19 cellular contexts compared by ENCODE assay signal in genomic region chr9:113901196-113901818, GRCh38. TPM values are rescaled to one million over a fixed set of nuclear protein-coding genes. Genes with fewer than 3 reads are reported as not detected.
DNase-seq lines count a peak whose midpoint lies in the region; ATAC-seq and TF ChIP-seq lines count a peak whose summit lies in the region.
"Had no signal": no experiment of that assay in that cellular context is flagged by ENCODE, and none has a peak within 500 bp of the region (broad histone marks: within the 10 kb centered on the region; RNA-seq: fewer than 3 reads in every experiment).

No MANE protein-coding gene starts in this region.

- no peaks in the 10 kb centered on the region for H3K9me2 ChIP-seq in hepatocyte (replicated peaks; ENCODE audit: insufficient read depth)

- H3K36me3 Mint-ChIP-seq in brain (peaks cover 92% of the 10 kb centered on the region), mesothelial cell of epicardium (peaks cover 71% of the 10 kb centered on the region), type B pancreatic cell (peaks cover 45% of the 10 kb centered on the region)

- no peaks in the 10 kb centered on the region for H3K36me3 ChIP-seq in hepatocyte (replicated peaks; ENCODE audit: insufficient read depth, low read depth)
- H3K36me3 ChIP-seq: breast epithelium, lower lobe of right lung had no signal

- ATAC-seq in GM19397 (IDR thresholded peaks at IDR 0.05; ENCODE audit: unreplicated experiment) = no peak
- ATAC-seq: lower lobe of right lung; naive thymus-derived CD8-positive, alpha-beta T cell had no signal

- peaks cover 92% of the 10 kb centered on the region for H3K79me2 ChIP-seq in hepatocyte

- H3K4me3 ChIP-seq in hepatocyte = no peak overlapping the region
- H3K4me3 ChIP-seq: breast epithelium, lower lobe of right lung had no signal

- no peak overlapping the region for H3K4me2 ChIP-seq in hepatocyte

- H3K27ac ChIP-seq in hepatocyte = no peak overlapping the region
- H3K27ac ChIP-seq: lower lobe of right lung had no signal

- peaks cover 17% of the 10 kb centered on the region for H3K4me1 Mint-ChIP-seq in brain
- H3K4me1 Mint-ChIP-seq in mesothelial cell of epicardium = peaks cover 7% of the 10 kb centered on the region
- H3K4me1 Mint-ChIP-seq in type B pancreatic cell (ENCODE audit: unreplicated experiment) = peaks cover 12% of the 10 kb centered on the region

- no peaks in the 10 kb centered on the region for H3K9me3 ChIP-seq in hepatocyte (ENCODE audit: low read depth)

- no peaks in the 10 kb centered on the region for H4K20me1 ChIP-seq in hepatocyte (ENCODE audit: insufficient read depth, poor library complexity, severe bottlenecking)

- no peaks in the 10 kb centered on the region for H3K27me3 ChIP-seq in hepatocyte
- H3K27me3 ChIP-seq: breast epithelium had no signal

- H3K27me3 Mint-ChIP-seq in brain = peaks cover 3% of the 10 kb centered on the region
- no peaks in the 10 kb centered on the region for H3K27me3 Mint-ChIP-seq in mesothelial cell of epicardium (ENCODE audit: low read depth)
- H3K27me3 Mint-ChIP-seq in type B pancreatic cell = no peaks in the 10 kb centered on the region
- H3K27me3 Mint-ChIP-seq: activated naive CD8-positive, alpha-beta T cell; dendritic cell treated with granulocyte-macrophage colony-stimulating factor and Interleukin-4, amounts not matched to agents 40 ng/mL and 50 ng/mL, for 4 days; progenitor cell of endocrine pancreas had no signal

- TF ChIP-seq CTCF in brain (conservative IDR thresholded peaks at IDR 0.05) (no peak), mesothelial cell of epicardium (IDR thresholded peaks at IDR 0.05; ENCODE audit: unreplicated experiment) (no peak), type B pancreatic cell (conservative IDR thresholded peaks at IDR 0.05) (no peak), hepatocyte (IDR thresholded peaks at IDR 0.05; ENCODE audit: poor library complexity) (no peak)

- WGBS in hepatocyte (ENCODE audit: low lambda C conversion rate, missing lambda C conversion rate) = 89% methylated on average over 19 of the region's 19 CpGs

- H3K4me1 ChIP-seq in hepatocyte (ENCODE audit: insufficient read depth) = no peaks in the 10 kb centered on the region
- H3K4me1 ChIP-seq: lower lobe of right lung had no signal

- DNase-seq in activated CD8-positive, alpha-beta memory T cell treated with anti-CD3 and anti-CD28 coated beads for 24 hours = peak; percentile 28
- DNase-seq in activated CD8-positive, alpha-beta memory T cell treated with anti-CD3 and anti-CD28 coated beads, Interleukin-2, amount 50 U/mL, for 48 hours = no peak
- DNase-seq in mesothelial cell of epicardium (ENCODE audit: low spot score in 2 of 2, unreplicated experiment in 2 of 2) = no peak
- DNase-seq in type B pancreatic cell (ENCODE audit: extremely low spot score, unreplicated experiment) = no peak
- no peak for DNase-seq in hepatocyte (ENCODE audit: low spot score)
- no peak for DNase-seq in SKM-1 (lab: John Stamatoyannopoulos, UW; ENCODE audit: unreplicated experiment)
- DNase-seq: activated CD4-positive, alpha-beta T cell treated with anti-CD3 and anti-CD28 coated beads, Interleukin-2, amount 50 U/mL, for 4 hours; activated T-cell treated with anti-CD3 and anti-CD28 coated beads, Interleukin-2, amount 50 U/mL, for 48 hours; DMS79; lower lobe of right lung; naive thymus-derived CD8-positive, alpha-beta T cell; NCI-H187 had no signal

- peak overlapping the region in 1 of 5 experiments; percentile 44 for H3K4me3 Mint-ChIP-seq in brain
- no peak overlapping the region for H3K4me3 Mint-ChIP-seq in mesothelial cell of epicardium
- peak overlapping the region; percentile 19 for H3K4me3 Mint-ChIP-seq in type B pancreatic cell
- H3K4me3 Mint-ChIP-seq: activated naive CD8-positive, alpha-beta T cell; CD14-positive monocyte; dendritic cell treated with granulocyte-macrophage colony-stimulating factor and Interleukin-4, amounts not matched to agents 40 ng/mL and 50 ng/mL, for 4 days; naive thymus-derived CD8-positive, alpha-beta T cell had no signal

- no peak overlapping the region for H2AFZ ChIP-seq in hepatocyte

- peak overlapping the region; percentile 28 to 70 (median 54) for H3K27ac Mint-ChIP-seq in brain
- peak overlapping the region; percentile 45 for H3K27ac Mint-ChIP-seq in mesothelial cell of epicardium
- peak overlapping the region; percentile 29 for H3K27ac Mint-ChIP-seq in type B pancreatic cell
- H3K27ac Mint-ChIP-seq: activated naive CD8-positive, alpha-beta T cell; dendritic cell treated with granulocyte-macrophage colony-stimulating factor and Interleukin-4, amounts not matched to agents 40 ng/mL and 50 ng/mL, for 4 days; naive thymus-derived CD8-positive, alpha-beta T cell; progenitor cell of endocrine pancreas had no signal

- H3K9me3 Mint-ChIP-seq in brain (peaks cover 62 to 83% (median 65%) of the 10 kb centered on the region in 5 experiments), mesothelial cell of epicardium (peaks cover 39% of the 10 kb centered on the region), type B pancreatic cell (peaks cover 5% of the 10 kb centered on the region)

RNA-seq across cellular contexts. Expression of gene ZNF618, which starts 25.2 kb away (rescaled TPM):
- polyA plus RNA-seq in brain (ENCODE audit: insufficient read depth, low read depth, low replicate concordance) (0.97 TPM), hepatocyte (13.3 and 14.0 TPM in 2 replicates)
- total RNA-seq in mesothelial cell of epicardium (78.4 to 83.9 TPM (median 78.9 TPM) in 3 replicates), type B pancreatic cell (ENCODE audit: low replicate concordance) (23.7 and 51.5 TPM in 2 replicates), hepatocyte (8.4 and 10.2 TPM in 2 replicates)
